16 cellular contexts compared by ENCODE assay signal in the genomic region with DNA sequence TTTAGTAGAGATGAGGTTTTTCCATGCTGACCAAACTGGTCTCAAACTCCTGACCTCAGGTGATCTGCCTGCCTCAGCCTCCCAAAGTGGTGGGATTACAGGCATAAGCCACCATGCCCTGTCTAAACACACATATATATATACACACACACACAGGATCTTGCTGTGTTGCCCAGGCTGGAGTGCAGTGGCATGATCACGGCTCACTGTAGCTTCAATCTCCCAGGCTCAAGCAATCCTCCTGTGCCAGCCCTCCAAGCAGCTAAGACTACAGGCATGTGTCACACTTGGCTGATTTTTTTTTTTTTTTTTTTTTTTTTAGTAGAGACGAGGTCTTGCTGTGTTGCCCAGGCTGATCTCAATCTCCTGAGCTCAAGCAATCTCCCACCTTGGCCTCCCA. TPM values are rescaled to one million over a fixed set of nuclear protein-coding genes. Genes with fewer than 3 reads are reported as not detected.
"Had no signal": no experiment of that assay in that cellular context is flagged by ENCODE, and none has a peak within 500 bp of the region (broad histone marks: within the 10 kb centered on the region; RNA-seq: fewer than 3 reads in every experiment).

No MANE protein-coding gene starts in this region.

RNA-seq across cellular contexts. Expression of gene FBXO40, which starts 6.7 kb away (rescaled TPM):
- total RNA-seq: naive thymus-derived CD4-positive, alpha-beta T cell; natural killer cell; osteoblast; progenitor cell of endocrine pancreas; sciatic nerve; smooth muscle cell; spleen; transverse colon; urinary bladder had no signal
- polyA plus RNA-seq: neural cell, smooth muscle cell, spleen, urinary bladder had no signal

RNA-seq across cellular contexts. Expression of gene ARGFX, which starts 32.2 kb away (rescaled TPM):
- total RNA-seq: naive thymus-derived CD4-positive, alpha-beta T cell; natural killer cell; occipital lobe; osteoblast; ovary; progenitor cell of endocrine pancreas; pulmonary artery endothelial cell; sciatic nerve; smooth muscle cell; spleen; suprapubic skin; transverse colon; upper lobe of right lung; urinary bladder; uterus had no signal
- polyA plus RNA-seq: naive thymus-derived CD4-positive, alpha-beta T cell; neural cell; ovary; smooth muscle cell; spleen; urinary bladder had no signal
